ENCODE assay signal across 8 cellular contexts in the genomic region with DNA sequence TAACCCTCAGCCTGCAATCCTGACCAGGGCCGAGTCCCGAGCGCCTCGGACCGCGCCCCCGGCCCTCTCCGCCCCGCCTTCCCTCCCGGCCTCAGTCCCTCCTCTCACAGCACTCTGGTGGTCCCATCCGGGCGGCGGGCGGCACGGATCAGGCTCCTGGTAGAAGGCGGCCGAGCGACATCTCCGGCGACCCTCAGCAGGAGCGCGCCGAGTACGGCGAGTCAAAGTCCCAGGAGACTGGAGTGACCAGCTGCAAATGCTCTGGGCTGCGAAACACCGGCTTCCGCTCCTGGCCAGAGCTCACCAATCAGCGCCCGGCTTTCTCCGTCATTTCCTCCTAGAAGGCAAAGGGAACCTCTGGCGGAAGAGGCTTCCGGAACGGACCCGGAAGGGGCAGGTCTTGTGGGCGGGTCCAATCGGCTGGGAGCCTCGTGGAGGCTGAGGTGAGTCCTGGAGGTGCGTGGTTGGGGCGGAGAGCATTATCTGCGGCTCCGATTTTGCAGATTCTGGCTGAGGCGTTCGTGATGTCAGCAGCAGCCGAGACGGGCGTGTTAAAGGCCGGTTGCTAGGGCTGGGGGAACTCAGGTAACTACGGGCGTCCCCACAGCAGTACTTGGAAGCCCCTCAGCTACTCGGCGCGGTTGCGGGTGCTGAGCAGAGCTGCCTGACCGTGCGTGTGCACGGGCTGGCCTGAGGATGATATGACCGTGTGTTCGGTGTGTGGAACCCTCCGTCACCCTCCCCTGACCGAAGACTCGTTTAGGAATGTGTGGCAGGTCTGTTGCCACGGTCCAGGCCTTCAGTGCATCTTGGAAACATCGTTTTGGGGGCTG. TPM values are rescaled to one million over a fixed set of nuclear protein-coding genes. Genes with fewer than 3 reads are reported as not detected.
DNase-seq lines count a peak whose midpoint lies in the region; ATAC-seq and TF ChIP-seq lines count a peak whose summit lies in the region.

A gene with protein sequence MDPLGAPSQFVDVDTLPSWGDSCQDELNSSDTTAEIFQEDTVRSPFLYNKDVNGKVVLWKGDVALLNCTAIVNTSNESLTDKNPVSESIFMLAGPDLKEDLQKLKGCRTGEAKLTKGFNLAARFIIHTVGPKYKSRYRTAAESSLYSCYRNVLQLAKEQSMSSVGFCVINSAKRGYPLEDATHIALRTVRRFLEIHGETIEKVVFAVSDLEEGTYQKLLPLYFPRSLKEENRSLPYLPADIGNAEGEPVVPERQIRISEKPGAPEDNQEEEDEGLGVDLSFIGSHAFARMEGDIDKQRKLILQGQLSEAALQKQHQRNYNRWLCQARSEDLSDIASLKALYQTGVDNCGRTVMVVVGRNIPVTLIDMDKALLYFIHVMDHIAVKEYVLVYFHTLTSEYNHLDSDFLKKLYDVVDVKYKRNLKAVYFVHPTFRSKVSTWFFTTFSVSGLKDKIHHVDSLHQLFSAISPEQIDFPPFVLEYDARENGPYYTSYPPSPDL (minus strand): TSS at position 282 of the 833 bp plus-strand sequence. CDS start 9,264 bp downstream, outside the sequence.
A gene (plus strand): TSS at position 400 of the 833 bp plus-strand sequence. CDS start 3,581 bp downstream, outside the sequence.

- peaks cover 0 to 13% (median 0%) of the 10 kb centered on the region in 9 donors for H3K36me3 ChIP-seq in heart right ventricle
- H3K36me3 ChIP-seq in upper lobe of left lung, result peaks cover 0 to 7% (median 1%) of the 10 kb centered on the region in 4 donors

- DNase-seq in GM13976 (ENCODE audit: low spot score) (peak; percentile 94), NCI-H146 treated with DMSO at 0.1 percent for 48 hours (lab: John Stamatoyannopoulos, UW; ENCODE audit: unreplicated experiment) (peak; percentile 93), amniotic epithelial cell (ENCODE audit: low read depth) (peak; percentile 95), heart right ventricle (peak; percentile 94 to 97), posterior cingulate gyrus (peak; percentile 95 to 100 (median 98)), upper lobe of left lung (peak; percentile 93 to 98)

- TF ChIP-seq CTCF in GM13976 (IDR thresholded peaks at IDR 0.05; ENCODE audit: borderline replicate concordance, control extremely low read depth, extremely low read depth, insufficient read depth, missing control alignments), result no peak
- TF ChIP-seq CTCF in heart right ventricle (IDR thresholded peaks at IDR 0.05), result no peak
- peak in 1 of 6 experiments; percentile 1 for TF ChIP-seq CTCF in upper lobe of left lung (IDR thresholded peaks at IDR 0.05)

- H3K27ac ChIP-seq in heart right ventricle, result peak within 1 kb of the TSS; percentile 65 to 95 (median 89)
- peak within 1 kb of the TSS; percentile 87 to 92 (median 92) for H3K27ac ChIP-seq in upper lobe of left lung

- 0 to 1% methylated on average over 63 to 64 of the region's 64 CpGs for WGBS in heart right ventricle, 2 donors
- WGBS in upper lobe of left lung, 2 donors, result 0 to 1% methylated on average over 15 to 49 of the region's 64 CpGs

- peak; percentile 26 to 70 (median 58) for TF ChIP-seq POLR2A in upper lobe of left lung (IDR thresholded peaks at IDR 0.05)

- H3K4me3 ChIP-seq in heart right ventricle (peak within 1 kb of the TSS; percentile 79 to 97 (median 90)), upper lobe of left lung (peak within 1 kb of the TSS; percentile 63 to 87 (median 81))

- intact Hi-C loops in T-helper 1 cell treated with Interleukin-12 subunit alpha and Interleukin-12 subunit beta and Interleukin-4 antibody, amounts not matched to agents 30 ng/mL and 1 ng/mL, for 36 hours (cut with micrococcal nuclease), result loop anchor here (1.0 to 10.0 kb wide), 8 partner anchors 35 to 1923 kb away; a partner anchor contains a TSS
- intact Hi-C loops in heart right ventricle (cut with DNase I), result loop anchor here in 1 of 10 donors (10.0 kb wide), 1 partner anchor 565 kb away; a partner anchor contains a TSS
- intact Hi-C loops in posterior cingulate gyrus (cut with DNase I), result loop anchor here (10.0 kb wide), 1 partner anchor 325 kb away; a partner anchor contains a TSS

- H3K9me3 ChIP-seq in heart right ventricle, result no peaks in the 10 kb centered on the region
- no peaks in the 10 kb centered on the region for H3K9me3 ChIP-seq in upper lobe of left lung

- no peaks in the 10 kb centered on the region for H3K27me3 ChIP-seq in heart right ventricle
- H3K27me3 ChIP-seq in upper lobe of left lung, result no peaks in the 10 kb centered on the region

- TF ChIP-seq EP300 in upper lobe of left lung (IDR thresholded peaks at IDR 0.05), result no peak

- ATAC-seq in HG02870 (IDR thresholded peaks at IDR 0.05; ENCODE audit: unreplicated experiment) (peak; percentile 94), heart right ventricle (peak; percentile 97 to 99 (median 99)), upper lobe of left lung (ENCODE audit: low FRiP score in 2 of 2) (peak; percentile 98 to 99)

- peaks cover 0 to 58% (median 36%) of the 10 kb centered on the region in 9 donors for H3K4me1 ChIP-seq in heart right ventricle
- H3K4me1 ChIP-seq in upper lobe of left lung, result peaks cover 28 to 52% (median 34%) of the 10 kb centered on the region in 4 donors

- in situ Hi-C loops in GM13976 (cut with MboI; ENCODE audit: low sequenced_read_pairs, unreplicated experiment), result no loop called here

RNA-seq across cellular contexts. Expression of the first gene that starts in this region (rescaled TPM):
- 24.9 and 26.2 TPM in 2 replicates for total RNA-seq in T-helper 1 cell treated with Interleukin-12 subunit alpha and Interleukin-12 subunit beta and Interleukin-4 antibody, amounts not matched to agents 30 ng/mL and 1 ng/mL, for 36 hours
- total RNA-seq in heart right ventricle (10 to 100 TPM; 10.4 to 24.2 (median 20.3) TPM), upper lobe of left lung (10 to 100 TPM; 20.4 to 52.4 (median 30.2) TPM)
- polyA plus RNA-seq in heart right ventricle, result 1 to 10 TPM; 1.7 to 3.8 TPM

RNA-seq across cellular contexts. Expression of the second gene that starts in this region (rescaled TPM):
- 33.4 and 34.6 TPM in 2 replicates for total RNA-seq in T-helper 1 cell treated with Interleukin-12 subunit alpha and Interleukin-12 subunit beta and Interleukin-4 antibody, amounts not matched to agents 30 ng/mL and 1 ng/mL, for 36 hours
- total RNA-seq in heart right ventricle, result 10 to 100 TPM in 8 of 10 donors, 1 to 10 TPM in 2; 9.1 to 16.8 (median 13.1) TPM
- 1 to 10 TPM; 1.5 to 3.4 TPM for polyA plus RNA-seq in heart right ventricle
- total RNA-seq in upper lobe of left lung, result 10 to 100 TPM in 4 of 6 donors, 1 to 10 TPM in 2; 2.3 to 17.7 (median 11.3) TPM

Comparison
In these comparisons a context has a peak if more than half of its experiments do, and no peak if none do; other contexts are left out.
1. Peak in every context shown above with its lines: DNase-seq, ATAC-seq, H3K4me3 ChIP-seq and H3K27ac ChIP-seq.